10 cellular contexts compared by ENCODE assay signal in the genomic region with DNA sequence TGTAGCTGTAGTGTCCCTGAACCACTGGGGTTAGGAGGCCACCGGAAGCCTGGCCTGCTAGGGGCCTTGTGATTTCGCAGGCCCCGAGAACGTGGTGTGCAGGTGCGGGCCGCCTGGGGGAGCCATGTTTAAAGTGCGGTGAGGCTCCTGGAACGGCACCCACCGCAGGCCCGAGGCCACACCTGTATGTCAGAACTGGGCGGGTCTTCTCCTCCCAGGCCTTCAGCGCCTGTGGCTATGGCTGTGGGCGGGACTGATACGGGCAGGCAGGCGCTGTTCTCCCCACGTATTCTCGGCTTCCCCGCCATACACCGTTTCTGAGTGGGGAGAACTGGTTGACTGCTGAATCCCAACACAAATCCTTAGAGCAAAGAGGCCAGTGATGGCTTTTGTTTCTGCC.
DNase-seq lines count a peak whose midpoint lies in the region; ATAC-seq, FAIRE-seq and TF ChIP-seq lines count a peak whose summit lies in the region.
"Had no signal": no experiment of that assay in that cellular context is flagged by ENCODE, and none has a peak within 500 bp of the region (broad histone marks: within the 10 kb centered on the region; RNA-seq: fewer than 3 reads in every experiment).

No MANE protein-coding gene starts in this region.

- H3K27me3 ChIP-seq in left ventricle myocardium inferior (ENCODE audit: low read depth) (no peaks in the 10 kb centered on the region), pancreas (no peaks in the 10 kb centered on the region), MM.1S (replicated peaks; ENCODE audit: insufficient read depth, low read length) (no peaks in the 10 kb centered on the region)

- H3K27ac ChIP-seq in left ventricle myocardium inferior (replicated peaks) (no peak overlapping the region), pancreas (no peak overlapping the region), MM.1S (ENCODE audit: low read length) (no peak overlapping the region)

- peaks cover 75% of the 10 kb centered on the region for H3K36me3 ChIP-seq in left ventricle myocardium inferior
- peaks cover 0 to 4% (median 0%) of the 10 kb centered on the region in 3 donors for H3K36me3 ChIP-seq in pancreas
- H3K36me3 ChIP-seq in MM.1S (replicated peaks; ENCODE audit: insufficient read depth, low read length): no peaks in the 10 kb centered on the region

- peak; percentile 9 for DNase-seq in left ventricle myocardium inferior
- DNase-seq in cardiac septum (ENCODE audit: low spot score): no peak
- peak; percentile 68 for DNase-seq in activated CD8-positive, alpha-beta memory T cell treated with anti-CD3 and anti-CD28 coated beads for 24 hours
- peak; percentile 76 for DNase-seq in iPS-NIHi11 (ENCODE audit: low spot score)
- DNase-seq in pancreas: no peak
- DNase-seq in MM.1S: no peak
- DNase-seq in NOMO-1 treated with dmso at 0.1 percent for 144 hours (lab: John Stamatoyannopoulos, UW; ENCODE audit: unreplicated experiment): no peak
- DNase-seq: NCI-H1694 had no signal

- H4K20me1 ChIP-seq in MM.1S (ENCODE audit: insufficient read depth, low read length): no peaks in the 10 kb centered on the region

- H3K79me2 ChIP-seq in MM.1S (ENCODE audit: low read length): no peaks in the 10 kb centered on the region

- no peak for TF ChIP-seq CTCF in left ventricle myocardium inferior (IDR thresholded peaks at IDR 0.05; ENCODE audit: borderline replicate concordance)
- no peak for TF ChIP-seq CTCF in pancreas (IDR thresholded peaks at IDR 0.05)
- no peak for TF ChIP-seq CTCF in MM.1S (IDR thresholded peaks at IDR 0.05; ENCODE audit: low read length)

- 87 to 89% methylated on average over 19 of the region's 19 CpGs for WGBS in pancreas, 2 donors

- no peak overlapping the region for H3K9ac ChIP-seq in MM.1S (ENCODE audit: low read length)

- peaks cover 35% of the 10 kb centered on the region for H3K36me3 Mint-ChIP-seq in stimulated activated naive CD8-positive, alpha-beta T cell treated with anti-CD3 and anti-CD28 coated beads, Interleukin-15, Interleukin-2, amounts not matched to agents 100 ng/mL and 50 ng/mL, for 24 hours (ENCODE audit: low read depth)

- H3K4me1 ChIP-seq in left ventricle myocardium inferior (peaks cover 14% of the 10 kb centered on the region), pancreas (no peaks in the 10 kb centered on the region), MM.1S (ENCODE audit: low read length) (no peaks in the 10 kb centered on the region)

- H3K9me3 ChIP-seq in left ventricle myocardium inferior (replicated peaks) (no peaks in the 10 kb centered on the region), pancreas (no peaks in the 10 kb centered on the region), MM.1S (replicated peaks; ENCODE audit: insufficient read depth, low read length) (no peaks in the 10 kb centered on the region)

- no peaks in the 10 kb centered on the region for H3K27me3 Mint-ChIP-seq in stimulated activated naive CD8-positive, alpha-beta T cell treated with anti-CD3 and anti-CD28 coated beads, Interleukin-15, Interleukin-2, amounts not matched to agents 100 ng/mL and 50 ng/mL, for 24 hours
- H3K27me3 Mint-ChIP-seq: B cell had no signal

- H3K4me3 Mint-ChIP-seq in stimulated activated naive CD8-positive, alpha-beta T cell treated with anti-CD3 and anti-CD28 coated beads, Interleukin-15, Interleukin-2, amounts not matched to agents 100 ng/mL and 50 ng/mL, for 24 hours: no peak overlapping the region
- H3K4me3 Mint-ChIP-seq: B cell had no signal

- H3K9me3 Mint-ChIP-seq in stimulated activated naive CD8-positive, alpha-beta T cell treated with anti-CD3 and anti-CD28 coated beads, Interleukin-15, Interleukin-2, amounts not matched to agents 100 ng/mL and 50 ng/mL, for 24 hours: no peaks in the 10 kb centered on the region

- no peak overlapping the region for H3K4me3 ChIP-seq in left ventricle myocardium inferior
- H3K4me3 ChIP-seq in pancreas: no peak overlapping the region
- no peak overlapping the region for H3K4me3 ChIP-seq in MM.1S (ENCODE audit: low read length)

- no peaks in the 10 kb centered on the region for H3K9me2 ChIP-seq in MM.1S (replicated peaks; ENCODE audit: insufficient read depth, low read length)

- H3F3A ChIP-seq in MM.1S (ENCODE audit: insufficient read depth, low read length): no peaks in the 10 kb centered on the region

- no peak for ATAC-seq in pancreas

- FAIRE-seq in pancreas (lab: Jason Lieb, UNC): no peak

- H2AFZ ChIP-seq in MM.1S (ENCODE audit: low read length): no peak overlapping the region

- intact Hi-C loops in left ventricle myocardium inferior (cut with micrococcal nuclease) (no loop called here), cardiac septum (cut with DNase I) (no loop called here), pancreas (cut with DNase I) (no loop called here)

- H3K4me1 Mint-ChIP-seq in stimulated activated naive CD8-positive, alpha-beta T cell treated with anti-CD3 and anti-CD28 coated beads, Interleukin-15, Interleukin-2, amounts not matched to agents 100 ng/mL and 50 ng/mL, for 24 hours (ENCODE audit: low read depth): peaks cover 11% of the 10 kb centered on the region
- H3K4me1 Mint-ChIP-seq: B cell had no signal

- peak overlapping the region; percentile 43 for H3K27ac Mint-ChIP-seq in stimulated activated naive CD8-positive, alpha-beta T cell treated with anti-CD3 and anti-CD28 coated beads, Interleukin-15, Interleukin-2, amounts not matched to agents 100 ng/mL and 50 ng/mL, for 24 hours

- no peak overlapping the region for H3K4me2 ChIP-seq in MM.1S (ENCODE audit: low read depth, low read length)

Comparison
In these comparisons a context has a peak if more than half of its experiments do, and no peak if none do; other contexts are left out.
1. DNase-seq: peak in left ventricle myocardium inferior (single experiment), activated CD8-positive, alpha-beta memory T cell treated with anti-CD3 and anti-CD28 coated beads for 24 hours (single experiment) and iPS-NIHi11 (single experiment); none in cardiac septum (single experiment), pancreas (0 of 6), MM.1S (single experiment) and NOMO-1 treated with dmso at 0.1 percent for 144 hours (single experiment).